ENCODE assay signal across 16 cellular contexts in genomic region chr6:14975124-14975815, GRCh38.
DNase-seq lines count a peak whose midpoint lies in the region; ATAC-seq and TF ChIP-seq lines count a peak whose summit lies in the region.
"Had no signal": no experiment of that assay in that cellular context is flagged by ENCODE, and none has a peak within 500 bp of the region (broad histone marks: within the 10 kb centered on the region; RNA-seq: fewer than 3 reads in every experiment).

No MANE protein-coding gene starts in this region.

- no peak for TF ChIP-seq CTCF in Loucy (conservative IDR thresholded peaks at IDR 0.05; ENCODE audit: low read length)
- no peak for TF ChIP-seq CTCF in GM10266 (IDR thresholded peaks at IDR 0.05; ENCODE audit: control insufficient read depth, insufficient read depth, low read depth, missing control alignments)

- H3K27ac ChIP-seq in SK-N-MC = peak overlapping the region; percentile 70
- H3K27ac ChIP-seq: adrenal gland, KMS-11, VCaP had no signal

- H3K36me3 ChIP-seq in Loucy (ENCODE audit: insufficient read depth, low read length) = no peaks in the 10 kb centered on the region
- no peaks in the 10 kb centered on the region for H3K36me3 ChIP-seq in SK-N-MC (ENCODE audit: insufficient read depth, low read length)
- H3K36me3 ChIP-seq: adrenal gland had no signal

- H3K4me1 Mint-ChIP-seq in stimulated activated memory B cell treated with anti-CD40 and anti-IgM and Interleukin-4, amounts not matched to agents 10 μg/mL and 1 μg/mL and 100 μg/mL, for 72 hours = peaks cover 11% of the 10 kb centered on the region
- H3K4me1 Mint-ChIP-seq in naive thymus-derived CD8-positive, alpha-beta T cell = peaks cover 0 to 7% (median 0%) of the 10 kb centered on the region in 4 donors
- H3K4me1 Mint-ChIP-seq: immature natural killer cell had no signal

- no peak overlapping the region for H3K4me3 Mint-ChIP-seq in stimulated activated memory B cell treated with anti-CD40 and anti-IgM and Interleukin-4, amounts not matched to agents 10 μg/mL and 1 μg/mL and 100 μg/mL, for 72 hours
- no peak overlapping the region for H3K4me3 Mint-ChIP-seq in naive thymus-derived CD8-positive, alpha-beta T cell
- H3K4me3 Mint-ChIP-seq: immature natural killer cell had no signal

- H3K4me1 ChIP-seq in Loucy (ENCODE audit: insufficient read depth, low read length, poor library complexity, severe bottlenecking) = peaks cover 18% of the 10 kb centered on the region
- H3K4me1 ChIP-seq: adrenal gland had no signal

- no peaks in the 10 kb centered on the region for H3F3A ChIP-seq in Loucy (ENCODE audit: low read depth)

- H3K4me3 ChIP-seq in Loucy (ENCODE audit: low read length, poor library complexity, severe bottlenecking) (no peak overlapping the region), SK-N-MC (no peak overlapping the region)
- H3K4me3 ChIP-seq: adrenal gland, mucosa of descending colon had no signal

- no peaks in the 10 kb centered on the region for H3K9me2 ChIP-seq in Loucy (replicated peaks; ENCODE audit: low read depth, low read length)

- H3K36me3 Mint-ChIP-seq in stimulated activated memory B cell treated with anti-CD40 and anti-IgM and Interleukin-4, amounts not matched to agents 10 μg/mL and 1 μg/mL and 100 μg/mL, for 72 hours = no peaks in the 10 kb centered on the region
- H3K36me3 Mint-ChIP-seq in naive thymus-derived CD8-positive, alpha-beta T cell = peaks cover 0 to 3% (median 0%) of the 10 kb centered on the region in 3 donors
- H3K36me3 Mint-ChIP-seq: immature natural killer cell had no signal

- DNase-seq in SHP77 treated with DMSO at 0.1 percent for 48 hours (lab: John Stamatoyannopoulos, UW) (peak; percentile 8), SHP77 (lab: John Stamatoyannopoulos, UW) (no peak), SK-N-MC (ENCODE audit: low read depth, low spot score) (peak; percentile 32), lung microvascular endothelial cell (ENCODE audit: low read depth in 2 of 2) (peak; percentile 18 to 27), GM10266 (ENCODE audit: extremely low spot score) (no peak)
- no peak for DNase-seq in naive thymus-derived CD8-positive, alpha-beta T cell
- DNase-seq: dermis blood vessel endothelial cell, DMS153, immature natural killer cell, mucosa of descending colon, NCI-H2227 treated with DMSO at 0.1 percent for 48 hours had no signal

- H3K27ac Mint-ChIP-seq in stimulated activated memory B cell treated with anti-CD40 and anti-IgM and Interleukin-4, amounts not matched to agents 10 μg/mL and 1 μg/mL and 100 μg/mL, for 72 hours = no peak overlapping the region
- no peak overlapping the region for H3K27ac Mint-ChIP-seq in naive thymus-derived CD8-positive, alpha-beta T cell
- H3K27ac Mint-ChIP-seq: immature natural killer cell had no signal

- no peaks in the 10 kb centered on the region for H4K20me1 ChIP-seq in Loucy (ENCODE audit: insufficient read depth, low read length, poor library complexity, severe bottlenecking)

- H2AFZ ChIP-seq in Loucy (ENCODE audit: low read length) = peak overlapping the region; percentile 67

- H3K9ac ChIP-seq in Loucy (ENCODE audit: low read depth, low read length, poor library complexity, severe bottlenecking) (no peak overlapping the region), SK-N-MC (ENCODE audit: insufficient read length) (no peak overlapping the region)
- H3K9ac ChIP-seq: KMS-11 had no signal

- H3K9me3 ChIP-seq in Loucy (ENCODE audit: insufficient read depth, low read depth, low read length) = no peaks in the 10 kb centered on the region
- no peaks in the 10 kb centered on the region for H3K9me3 ChIP-seq in SK-N-MC (ENCODE audit: low read depth, low read length)
- H3K9me3 ChIP-seq: adrenal gland, mucosa of descending colon had no signal

- H3K27me3 ChIP-seq in Loucy (ENCODE audit: insufficient read depth, low read length, poor library complexity, severe bottlenecking) = no peaks in the 10 kb centered on the region
- H3K27me3 ChIP-seq: adrenal gland had no signal

- ATAC-seq in stimulated activated memory B cell treated with anti-CD40 and anti-IgM and Interleukin-4, amounts not matched to agents 10 μg/mL and 1 μg/mL and 100 μg/mL, for 72 hours = no peak
- ATAC-seq in naive thymus-derived CD8-positive, alpha-beta T cell = no peak
- ATAC-seq: mucosa of descending colon had no signal

- POLR2A ChIA-PET in naive thymus-derived CD8-positive, alpha-beta T cell (lab: Charles Lee) = no interaction called here

- H3K27me3 Mint-ChIP-seq in stimulated activated memory B cell treated with anti-CD40 and anti-IgM and Interleukin-4, amounts not matched to agents 10 μg/mL and 1 μg/mL and 100 μg/mL, for 72 hours = no peaks in the 10 kb centered on the region
- no peaks in the 10 kb centered on the region for H3K27me3 Mint-ChIP-seq in naive thymus-derived CD8-positive, alpha-beta T cell

- H3K9me3 Mint-ChIP-seq in stimulated activated memory B cell treated with anti-CD40 and anti-IgM and Interleukin-4, amounts not matched to agents 10 μg/mL and 1 μg/mL and 100 μg/mL, for 72 hours = no peaks in the 10 kb centered on the region
- peaks cover 0 to 3% (median 0%) of the 10 kb centered on the region in 9 donors for H3K9me3 Mint-ChIP-seq in naive thymus-derived CD8-positive, alpha-beta T cell
- H3K9me3 Mint-ChIP-seq: immature natural killer cell had no signal

- H3K4me2 ChIP-seq in Loucy (ENCODE audit: low read depth, low read length, poor library complexity, severe bottlenecking) = peak overlapping the region; percentile 26
- H3K4me2 ChIP-seq: KMS-11 had no signal

- no peaks in the 10 kb centered on the region for H3K79me2 ChIP-seq in Loucy (ENCODE audit: insufficient read depth, low read length)

Comparison
In these comparisons a context has a peak if more than half of its experiments do, and no peak if none do; other contexts are left out.
1. DNase-seq: peak in SHP77 treated with DMSO at 0.1 percent for 48 hours (single experiment), SK-N-MC (single experiment) and lung microvascular endothelial cell (2 of 2); none in SHP77 (0 of 2), GM10266 (single experiment) and naive thymus-derived CD8-positive, alpha-beta T cell (0 of 10).